15 cellular contexts compared by ENCODE assay signal in genomic region chr16:55913121-55913520, GRCh38. TPM values are rescaled to one million over a fixed set of nuclear protein-coding genes. Genes with fewer than 3 reads are reported as not detected.
"Had no signal": no experiment of that assay in that cellular context is flagged by ENCODE, and none has a peak within 500 bp of the region (broad histone marks: within the 10 kb centered on the region; RNA-seq: fewer than 3 reads in every experiment).

No MANE protein-coding gene starts in this region.

RNA-seq across cellular contexts. Expression of gene CES5A, which starts 37.9 kb away (rescaled TPM):
- total RNA-seq: cardiac muscle cell, dermis blood vessel endothelial cell, esophagus mucosa, fibroblast of lung, foreskin keratinocyte, kidney epithelial cell, left ventricle myocardium superior, lower lobe of right lung, mesenteric fat pad, mononuclear cell, natural killer cell, osteoblast, prostate gland, upper lobe of right lung, uterus had no signal
- polyA plus RNA-seq: cardiac muscle cell, fibroblast of lung, foreskin keratinocyte had no signal
